2 cellular contexts compared by ENCODE assay signal in genomic region chr7:134763960-134764359, GRCh38.
TF ChIP-seq lines count a peak whose summit lies in the region.

No MANE protein-coding gene starts in this region.

TF ChIP-seq in H1, 55 proteins besides CTCF, POLR2A, EP300 and RAD21 (continued from another document):
- 0 out of 2 replicates have a peak, but pooled peaks have one; percentile 36 for TF ChIP-seq TEAD4 (IDR thresholded peaks at IDR 0.05; ENCODE audit: low read depth, low read length)

TF ChIP-seq in SK-N-SH treated with all-trans-retinoic acid at 6 μM for 48 hours, 23 proteins besides CTCF, POLR2A, EP300 and RAD21:
- TF ChIP-seq ZNF8 (CRISPR knock-in tag; IDR thresholded peaks at IDR 0.05) = no peak
- no peak for TF ChIP-seq ZNF70 (CRISPR knock-in tag; IDR thresholded peaks at IDR 0.05)
- TF ChIP-seq, protein P1, sequence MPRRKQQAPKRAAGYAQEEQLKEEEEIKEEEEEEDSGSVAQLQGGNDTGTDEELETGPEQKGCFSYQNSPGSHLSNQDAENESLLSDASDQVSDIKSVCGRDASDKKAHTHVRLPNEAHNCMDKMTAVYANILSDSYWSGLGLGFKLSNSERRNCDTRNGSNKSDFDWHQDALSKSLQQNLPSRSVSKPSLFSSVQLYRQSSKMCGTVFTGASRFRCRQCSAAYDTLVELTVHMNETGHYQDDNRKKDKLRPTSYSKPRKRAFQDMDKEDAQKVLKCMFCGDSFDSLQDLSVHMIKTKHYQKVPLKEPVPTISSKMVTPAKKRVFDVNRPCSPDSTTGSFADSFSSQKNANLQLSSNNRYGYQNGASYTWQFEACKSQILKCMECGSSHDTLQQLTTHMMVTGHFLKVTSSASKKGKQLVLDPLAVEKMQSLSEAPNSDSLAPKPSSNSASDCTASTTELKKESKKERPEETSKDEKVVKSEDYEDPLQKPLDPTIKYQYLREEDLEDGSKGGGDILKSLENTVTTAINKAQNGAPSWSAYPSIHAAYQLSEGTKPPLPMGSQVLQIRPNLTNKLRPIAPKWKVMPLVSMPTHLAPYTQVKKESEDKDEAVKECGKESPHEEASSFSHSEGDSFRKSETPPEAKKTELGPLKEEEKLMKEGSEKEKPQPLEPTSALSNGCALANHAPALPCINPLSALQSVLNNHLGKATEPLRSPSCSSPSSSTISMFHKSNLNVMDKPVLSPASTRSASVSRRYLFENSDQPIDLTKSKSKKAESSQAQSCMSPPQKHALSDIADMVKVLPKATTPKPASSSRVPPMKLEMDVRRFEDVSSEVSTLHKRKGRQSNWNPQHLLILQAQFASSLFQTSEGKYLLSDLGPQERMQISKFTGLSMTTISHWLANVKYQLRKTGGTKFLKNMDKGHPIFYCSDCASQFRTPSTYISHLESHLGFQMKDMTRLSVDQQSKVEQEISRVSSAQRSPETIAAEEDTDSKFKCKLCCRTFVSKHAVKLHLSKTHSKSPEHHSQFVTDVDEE (CRISPR knock-in tag; IDR thresholded peaks at IDR 0.05) = no peak
- no peak for TF ChIP-seq OSR1 (CRISPR knock-in tag; IDR thresholded peaks at IDR 0.05)
- TF ChIP-seq, protein P2, sequence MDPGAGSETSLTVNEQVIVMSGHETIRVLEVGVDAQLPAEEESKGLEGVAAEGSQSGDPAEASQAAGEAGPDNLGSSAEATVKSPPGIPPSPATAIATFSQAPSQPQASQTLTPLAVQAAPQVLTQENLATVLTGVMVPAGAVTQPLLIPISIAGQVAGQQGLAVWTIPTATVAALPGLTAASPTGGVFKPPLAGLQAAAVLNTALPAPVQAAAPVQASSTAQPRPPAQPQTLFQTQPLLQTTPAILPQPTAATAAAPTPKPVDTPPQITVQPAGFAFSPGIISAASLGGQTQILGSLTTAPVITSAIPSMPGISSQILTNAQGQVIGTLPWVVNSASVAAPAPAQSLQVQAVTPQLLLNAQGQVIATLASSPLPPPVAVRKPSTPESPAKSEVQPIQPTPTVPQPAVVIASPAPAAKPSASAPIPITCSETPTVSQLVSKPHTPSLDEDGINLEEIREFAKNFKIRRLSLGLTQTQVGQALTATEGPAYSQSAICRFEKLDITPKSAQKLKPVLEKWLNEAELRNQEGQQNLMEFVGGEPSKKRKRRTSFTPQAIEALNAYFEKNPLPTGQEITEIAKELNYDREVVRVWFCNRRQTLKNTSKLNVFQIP (CRISPR knock-in tag; IDR thresholded peaks at IDR 0.05; ENCODE audit: borderline replicate concordance, low read depth) = no peak
- no peak for TF ChIP-seq CSDC2 (CRISPR knock-in tag; IDR thresholded peaks at IDR 0.05)
- TF ChIP-seq ESRRG (CRISPR knock-in tag; IDR thresholded peaks at IDR 0.05) = no peak
- TF ChIP-seq CSRNP3 (CRISPR knock-in tag; IDR thresholded peaks at IDR 0.05) = no peak
- no peak for TF ChIP-seq ARNTL (CRISPR knock-in tag; IDR thresholded peaks at IDR 0.05; ENCODE audit: borderline replicate concordance, low read depth)
- no peak for TF ChIP-seq GLIS3 (CRISPR knock-in tag; IDR thresholded peaks at IDR 0.05)
- TF ChIP-seq PPARA (CRISPR knock-in tag; IDR thresholded peaks at IDR 0.05; ENCODE audit: borderline replicate concordance) = no peak
- TF ChIP-seq ISL1 (CRISPR knock-in tag; IDR thresholded peaks at IDR 0.05) = no peak
- no peak for TF ChIP-seq BACH2 (CRISPR knock-in tag; IDR thresholded peaks at IDR 0.05; ENCODE audit: borderline replicate concordance)
- TF ChIP-seq SNAI2 (CRISPR knock-in tag; IDR thresholded peaks at IDR 0.05) = no peak
- TF ChIP-seq TOX (CRISPR knock-in tag; IDR thresholded peaks at IDR 0.05; ENCODE audit: borderline replicate concordance) = no peak
